ENCODE assay signal across 1 cellular context in genomic region chr2:74191596-74192380, GRCh38.
TF ChIP-seq lines count a peak whose summit lies in the region.

No MANE protein-coding gene starts in this region.

TF ChIP-seq in HepG2, 621 proteins besides CTCF, POLR2A, EP300 and RAD21 (continued from another document):
- TF ChIP-seq RCOR2 (CRISPR knock-in tag; IDR thresholded peaks at IDR 0.05) (no peak), MATR3 (CRISPR knock-in tag; IDR thresholded peaks at IDR 0.05) (no peak)
